ENCODE assay signal across 8 cellular contexts in genomic region chr13:45464141-45464686, GRCh38. TPM values are rescaled to one million over a fixed set of nuclear protein-coding genes. Genes with fewer than 3 reads are reported as not detected.
A peak's percentile ranks its signal among the peaks of the same experiment; 100 is the strongest.
DNase-seq lines count a peak whose midpoint lies in the region; ATAC-seq, FAIRE-seq and TF ChIP-seq lines count a peak whose summit lies in the region.

No MANE protein-coding gene starts in this region.

- 85% methylated on average over 9 of the region's 9 CpGs for WGBS in esophagus muscularis mucosa
- WGBS in pancreas, 2 donors, result 84 to 89% methylated on average over 9 of the region's 9 CpGs

- peaks cover 9% of the 10 kb centered on the region for H4K20me1 ChIP-seq in DND-41 (ENCODE audit: insufficient read depth, low read length)

- H3K79me2 ChIP-seq in DND-41 (ENCODE audit: insufficient read depth, low read length), result peaks cover 56% of the 10 kb centered on the region

- H3K36me3 ChIP-seq in DND-41 (ENCODE audit: insufficient read depth, low read length) (peaks cover 14% of the 10 kb centered on the region), RWPE2 (ENCODE audit: low read depth) (peaks cover 27% of the 10 kb centered on the region), esophagus muscularis mucosa (no peaks in the 10 kb centered on the region), pancreas (no peaks in the 10 kb centered on the region)

- H3K9ac ChIP-seq in DND-41 (ENCODE audit: low read depth, low read length), result peak overlapping the region; percentile 87

- H3K4me1 ChIP-seq in DND-41 (ENCODE audit: insufficient read depth, low read length) (peaks cover 36% of the 10 kb centered on the region), RWPE2 (ENCODE audit: insufficient read depth, poor library complexity, severe bottlenecking) (peaks cover 27% of the 10 kb centered on the region), esophagus muscularis mucosa (peaks cover 22 to 44% (median 38%) of the 10 kb centered on the region in 4 donors), pancreas (peaks cover 22 to 34% (median 23%) of the 10 kb centered on the region in 3 donors)

- ATAC-seq in DND-41 (ENCODE audit: insufficient read depth, low read depth) (no peak), RWPE2 (ENCODE audit: low read depth) (no peak), pancreas (no peak)

- H3K4me3 ChIP-seq in DND-41 (ENCODE audit: low read depth in 1 of 2, low read length in 2 of 2) (peak overlapping the region; percentile 30 to 99), RWPE2 (ENCODE audit: severe bottlenecking) (peak overlapping the region; percentile 98), esophagus muscularis mucosa (peak overlapping the region; percentile 70 to 89 (median 80)), pancreas (peak overlapping the region; percentile 3 to 93 (median 72))

- H2AFZ ChIP-seq in DND-41 (ENCODE audit: low read depth, low read length), result peak overlapping the region; percentile 64

- no peaks in the 10 kb centered on the region for H3K27me3 ChIP-seq in DND-41 (ENCODE audit: insufficient read depth, low read length, poor library complexity)
- H3K27me3 ChIP-seq in RWPE2 (ENCODE audit: insufficient read depth, poor library complexity, severe bottlenecking), result no peaks in the 10 kb centered on the region
- peaks cover 0 to 2% (median 0%) of the 10 kb centered on the region in 4 donors for H3K27me3 ChIP-seq in esophagus muscularis mucosa
- no peaks in the 10 kb centered on the region for H3K27me3 ChIP-seq in pancreas

- intact Hi-C loops in esophagus muscularis mucosa (cut with DNase I), result loop anchor here (2.0 kb wide), 1 partner anchor 45 kb away; the partner anchor contains the start of gene SLC25A30
- intact Hi-C loops in pancreas (cut with DNase I), result loop anchor here in 1 of 3 donors (10.0 kb wide), 1 partner anchor 49 kb away; the partner anchor contains the start of gene SLC25A30

- DNase-seq in DND-41 (no peak), RWPE2 (ENCODE audit: low spot score) (no peak), esophagus muscularis mucosa (ENCODE audit: extremely low spot score) (no peak), pancreas (peak in 2 of 6 donors; percentile 35), cerebellar nuclear complex (lab: John Stamatoyannopoulos, UW) (no peak), NCI-H345 (lab: John Stamatoyannopoulos, UW) (no peak), NCI-H1694 treated with DMSO at 0.1 percent for 48 hours (lab: John Stamatoyannopoulos, UW) (no peak), OCI-M2 (lab: John Stamatoyannopoulos, UW; ENCODE audit: unreplicated experiment) (no peak)

- H3K27ac ChIP-seq in DND-41 (ENCODE audit: low read length) (peak overlapping the region; percentile 65), RWPE2 (ENCODE audit: poor library complexity, severe bottlenecking) (peak overlapping the region; percentile 82), esophagus muscularis mucosa (replicated peaks in 1 of 4) (peak overlapping the region; percentile 86 to 96 (median 90)), pancreas (peak overlapping the region; percentile 82 to 95 (median 88))

- TF ChIP-seq POLR2A in esophagus muscularis mucosa (IDR thresholded peaks at IDR 0.05; ENCODE audit: low read depth), result no peak

- no peak for FAIRE-seq in pancreas (lab: Jason Lieb, UNC)

- TF ChIP-seq CTCF in DND-41 (IDR thresholded peaks at IDR 0.05; ENCODE audit: borderline replicate concordance, extremely low read depth, low read length, poor library complexity, severe bottlenecking) (no peak), RWPE2 (IDR thresholded peaks at IDR 0.05; ENCODE audit: poor library complexity, severe bottlenecking) (no peak), esophagus muscularis mucosa (IDR thresholded peaks at IDR 0.05) (no peak), pancreas (IDR thresholded peaks at IDR 0.05) (no peak)

- peaks cover 4% of the 10 kb centered on the region for H3K9me3 ChIP-seq in DND-41 (ENCODE audit: insufficient read depth, low read length, severe bottlenecking)
- no peaks in the 10 kb centered on the region for H3K9me3 ChIP-seq in RWPE2 (ENCODE audit: severe bottlenecking)
- H3K9me3 ChIP-seq in esophagus muscularis mucosa, result no peaks in the 10 kb centered on the region
- no peaks in the 10 kb centered on the region for H3K9me3 ChIP-seq in pancreas

- TF ChIP-seq EP300 in esophagus muscularis mucosa (IDR thresholded peaks at IDR 0.05), result no peak

- peak overlapping the region; percentile 98 for H3K4me2 ChIP-seq in DND-41 (ENCODE audit: insufficient read depth, low read length)

RNA-seq across cellular contexts. Expression of gene COG3, which starts 0.5 kb away (rescaled TPM):
- total RNA-seq in esophagus muscularis mucosa, result 10 to 100 TPM; 17.7 to 28.2 (median 21.3) TPM
- total RNA-seq in pancreas, result 10 to 100 TPM; 16.4 to 19.9 (median 18.7) TPM
- 10 to 100 TPM; 15.0 to 19.4 TPM for polyA plus RNA-seq in pancreas

RNA-seq across cellular contexts. Expression of gene SLC25A30, which starts 46.0 kb away (rescaled TPM):
- 10 to 100 TPM in 3 of 4 donors, 1 to 10 TPM in 1; 8.8 to 13.4 (median 10.3) TPM for total RNA-seq in esophagus muscularis mucosa
- total RNA-seq in pancreas, result 10 to 100 TPM in 2 of 6 donors, 1 to 10 TPM in 4; 4.5 to 12.3 (median 8.3) TPM
- 1 to 10 TPM; 3.8 to 7.5 TPM for polyA plus RNA-seq in pancreas
